In genomic region chr21:33731447-33731846, GRCh38 we compare ENCODE assay signal across 19 cellular contexts.
"Had no signal": no experiment of that assay in that cellular context is flagged by ENCODE, and none has a peak within 500 bp of the region (broad histone marks: within the 10 kb centered on the region; RNA-seq: fewer than 3 reads in every experiment).

No MANE protein-coding gene starts in this region.

- H3K27ac ChIP-seq: dorsolateral prefrontal cortex, hepatocyte, pancreas, testis had no signal

- H3K9me3 ChIP-seq: pancreas, stomach, testis had no signal

- DNase-seq: activated B cell treated with CpG ODN at 0.5 μM for 24 hours; activated CD4-positive, alpha-beta memory T cell treated with anti-CD3 and anti-CD28 coated beads, Interleukin-2, amount 10 ng/mL, durations not matched to agents 7 days and 5 days; activated CD4-positive, alpha-beta T cell treated with anti-CD3 and anti-CD28 coated beads for 4 hours; activated CD8-positive, alpha-beta memory T cell treated with anti-CD3 and anti-CD28 coated beads, Interleukin-2, amount 10 ng/mL, durations not matched to agents 7 days and 5 days; activated naive CD4-positive, alpha-beta T cell treated with anti-CD3 and anti-CD28 coated beads for 36 hours; activated T-cell treated with anti-CD3 and anti-CD28 coated beads, Interleukin-2, amount 50 U/mL, for 1 hour; caudate nucleus; dorsolateral prefrontal cortex; natural killer cell; pancreas; stimulated activated CD4-positive, alpha-beta T cell treated with anti-CD3 and anti-CD28 coated beads, Interleukin-4, amount 100 ng/mL, for 24 hours; stomach; testis had no signal

- H3K79me2 ChIP-seq: hepatocyte had no signal

- H3K4me2 ChIP-seq: hepatocyte, smooth muscle cell had no signal

- H3K27me3 ChIP-seq: dorsolateral prefrontal cortex, hepatocyte, pancreas, stomach, testis had no signal

- H2AFZ ChIP-seq: hepatocyte had no signal

- H3K4me1 ChIP-seq: testis had no signal

- H3K36me3 Mint-ChIP-seq: activated CD8-positive, alpha-beta memory T cell treated with anti-CD3 and anti-CD28 coated beads, Interleukin-2, amount 10 ng/mL, durations not matched to agents 7 days and 5 days; natural killer cell; stimulated activated effector memory CD8-positive, alpha-beta T cell treated with anti-CD3 and anti-CD28 coated beads, Interleukin-12 subunit alpha, Interleukin-12 subunit beta, amount 100 ng/mL, for 72 hours had no signal

- FAIRE-seq: colon, pancreas had no signal

- H3K4me1 Mint-ChIP-seq: activated B cell treated with CpG ODN at 0.5 μM for 24 hours; activated CD4-positive, alpha-beta memory T cell treated with anti-CD3 and anti-CD28 coated beads, Interleukin-2, amount 10 ng/mL, durations not matched to agents 7 days and 5 days; activated CD8-positive, alpha-beta memory T cell treated with anti-CD3 and anti-CD28 coated beads, Interleukin-2, amount 10 ng/mL, durations not matched to agents 7 days and 5 days; natural killer cell; stimulated activated effector memory CD8-positive, alpha-beta T cell treated with anti-CD3 and anti-CD28 coated beads, Interleukin-12 subunit alpha, Interleukin-12 subunit beta, amount 100 ng/mL, for 72 hours had no signal

- H3K27ac Mint-ChIP-seq: activated B cell treated with CpG ODN at 0.5 μM for 24 hours; activated CD4-positive, alpha-beta memory T cell treated with anti-CD3 and anti-CD28 coated beads, Interleukin-2, amount 10 ng/mL, durations not matched to agents 7 days and 5 days; activated CD8-positive, alpha-beta memory T cell treated with anti-CD3 and anti-CD28 coated beads, Interleukin-2, amount 10 ng/mL, durations not matched to agents 7 days and 5 days; activated naive CD4-positive, alpha-beta T cell treated with anti-CD3 and anti-CD28 coated beads for 36 hours; natural killer cell; stimulated activated effector memory CD8-positive, alpha-beta T cell treated with anti-CD3 and anti-CD28 coated beads, Interleukin-12 subunit alpha, Interleukin-12 subunit beta, amount 100 ng/mL, for 72 hours; T-helper 2 cell treated with Interferon-gamma antibody and Interleukin-4, amounts not matched to agents 5 μg/mL and 100 μg/mL, for 36 hours; type B pancreatic cell had no signal

- H3K4me3 ChIP-seq: dorsolateral prefrontal cortex, hepatocyte, pancreas, smooth muscle cell, stomach, testis had no signal

- H3K36me3 ChIP-seq: pancreas had no signal

- H3K4me3 Mint-ChIP-seq: activated B cell treated with CpG ODN at 0.5 μM for 24 hours; activated CD4-positive, alpha-beta memory T cell treated with anti-CD3 and anti-CD28 coated beads, Interleukin-2, amount 10 ng/mL, durations not matched to agents 7 days and 5 days; activated CD8-positive, alpha-beta memory T cell treated with anti-CD3 and anti-CD28 coated beads, Interleukin-2, amount 10 ng/mL, durations not matched to agents 7 days and 5 days; activated naive CD4-positive, alpha-beta T cell treated with anti-CD3 and anti-CD28 coated beads for 36 hours; natural killer cell; stimulated activated effector memory CD8-positive, alpha-beta T cell treated with anti-CD3 and anti-CD28 coated beads, Interleukin-12 subunit alpha, Interleukin-12 subunit beta, amount 100 ng/mL, for 72 hours; T-helper 2 cell treated with Interferon-gamma antibody and Interleukin-4, amounts not matched to agents 5 μg/mL and 100 μg/mL, for 36 hours; type B pancreatic cell had no signal

- H3K9me3 Mint-ChIP-seq: activated B cell treated with CpG ODN at 0.5 μM for 24 hours; activated CD4-positive, alpha-beta memory T cell treated with anti-CD3 and anti-CD28 coated beads, Interleukin-2, amount 10 ng/mL, durations not matched to agents 7 days and 5 days; activated naive CD4-positive, alpha-beta T cell treated with anti-CD3 and anti-CD28 coated beads for 36 hours; natural killer cell; stimulated activated effector memory CD8-positive, alpha-beta T cell treated with anti-CD3 and anti-CD28 coated beads, Interleukin-12 subunit alpha, Interleukin-12 subunit beta, amount 100 ng/mL, for 72 hours; T-helper 2 cell treated with Interferon-gamma antibody and Interleukin-4, amounts not matched to agents 5 μg/mL and 100 μg/mL, for 36 hours; type B pancreatic cell had no signal

- H3K27me3 Mint-ChIP-seq: activated B cell treated with CpG ODN at 0.5 μM for 24 hours; activated CD4-positive, alpha-beta memory T cell treated with anti-CD3 and anti-CD28 coated beads, Interleukin-2, amount 10 ng/mL, durations not matched to agents 7 days and 5 days; type B pancreatic cell had no signal
